In the genomic region with DNA sequence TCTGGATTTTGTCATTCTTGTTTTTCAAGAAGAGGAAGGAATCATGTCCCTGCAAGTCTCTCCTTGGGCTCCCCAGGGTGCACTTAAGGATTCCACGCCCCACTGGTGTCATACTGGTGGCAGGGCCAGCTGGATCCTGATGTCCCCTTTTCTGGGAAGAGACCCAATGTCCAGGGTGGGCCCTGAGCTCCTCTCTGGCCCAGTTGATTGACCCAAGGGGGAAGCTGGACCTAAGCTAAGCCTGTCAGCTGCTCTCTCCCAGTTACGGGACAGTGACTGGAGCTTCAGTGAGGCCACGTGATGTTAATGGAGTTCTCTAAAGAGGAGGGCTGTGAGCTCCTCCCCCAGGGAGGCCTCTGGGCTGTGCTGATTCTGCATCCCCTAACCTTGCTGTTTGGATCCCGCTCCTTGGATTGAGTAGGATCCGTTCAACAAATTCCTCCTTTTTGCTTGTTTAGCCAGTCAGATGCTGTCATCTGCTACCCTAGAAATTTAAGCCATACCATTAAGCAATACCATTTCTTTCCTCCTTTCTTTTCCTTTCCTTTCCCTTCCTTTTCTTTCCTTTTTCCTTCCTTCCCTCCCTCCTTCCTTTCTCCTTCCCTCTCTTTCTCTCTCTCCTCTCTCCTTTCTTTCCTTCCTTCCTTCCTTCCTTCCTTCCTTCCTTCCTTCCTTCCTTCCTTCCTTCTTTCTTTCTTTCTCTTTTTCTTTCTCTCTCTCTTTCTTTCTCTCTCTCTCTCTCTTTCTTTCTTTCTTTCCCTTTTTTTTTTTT, we compare ENCODE assay signal across 1 cellular context.
TF ChIP-seq lines count a peak whose summit lies in the region.

No MANE protein-coding gene starts in this region.

TF ChIP-seq in GM23338, 12 proteins besides CTCF, POLR2A, EP300 and RAD21:
- TF ChIP-seq, protein P1, sequence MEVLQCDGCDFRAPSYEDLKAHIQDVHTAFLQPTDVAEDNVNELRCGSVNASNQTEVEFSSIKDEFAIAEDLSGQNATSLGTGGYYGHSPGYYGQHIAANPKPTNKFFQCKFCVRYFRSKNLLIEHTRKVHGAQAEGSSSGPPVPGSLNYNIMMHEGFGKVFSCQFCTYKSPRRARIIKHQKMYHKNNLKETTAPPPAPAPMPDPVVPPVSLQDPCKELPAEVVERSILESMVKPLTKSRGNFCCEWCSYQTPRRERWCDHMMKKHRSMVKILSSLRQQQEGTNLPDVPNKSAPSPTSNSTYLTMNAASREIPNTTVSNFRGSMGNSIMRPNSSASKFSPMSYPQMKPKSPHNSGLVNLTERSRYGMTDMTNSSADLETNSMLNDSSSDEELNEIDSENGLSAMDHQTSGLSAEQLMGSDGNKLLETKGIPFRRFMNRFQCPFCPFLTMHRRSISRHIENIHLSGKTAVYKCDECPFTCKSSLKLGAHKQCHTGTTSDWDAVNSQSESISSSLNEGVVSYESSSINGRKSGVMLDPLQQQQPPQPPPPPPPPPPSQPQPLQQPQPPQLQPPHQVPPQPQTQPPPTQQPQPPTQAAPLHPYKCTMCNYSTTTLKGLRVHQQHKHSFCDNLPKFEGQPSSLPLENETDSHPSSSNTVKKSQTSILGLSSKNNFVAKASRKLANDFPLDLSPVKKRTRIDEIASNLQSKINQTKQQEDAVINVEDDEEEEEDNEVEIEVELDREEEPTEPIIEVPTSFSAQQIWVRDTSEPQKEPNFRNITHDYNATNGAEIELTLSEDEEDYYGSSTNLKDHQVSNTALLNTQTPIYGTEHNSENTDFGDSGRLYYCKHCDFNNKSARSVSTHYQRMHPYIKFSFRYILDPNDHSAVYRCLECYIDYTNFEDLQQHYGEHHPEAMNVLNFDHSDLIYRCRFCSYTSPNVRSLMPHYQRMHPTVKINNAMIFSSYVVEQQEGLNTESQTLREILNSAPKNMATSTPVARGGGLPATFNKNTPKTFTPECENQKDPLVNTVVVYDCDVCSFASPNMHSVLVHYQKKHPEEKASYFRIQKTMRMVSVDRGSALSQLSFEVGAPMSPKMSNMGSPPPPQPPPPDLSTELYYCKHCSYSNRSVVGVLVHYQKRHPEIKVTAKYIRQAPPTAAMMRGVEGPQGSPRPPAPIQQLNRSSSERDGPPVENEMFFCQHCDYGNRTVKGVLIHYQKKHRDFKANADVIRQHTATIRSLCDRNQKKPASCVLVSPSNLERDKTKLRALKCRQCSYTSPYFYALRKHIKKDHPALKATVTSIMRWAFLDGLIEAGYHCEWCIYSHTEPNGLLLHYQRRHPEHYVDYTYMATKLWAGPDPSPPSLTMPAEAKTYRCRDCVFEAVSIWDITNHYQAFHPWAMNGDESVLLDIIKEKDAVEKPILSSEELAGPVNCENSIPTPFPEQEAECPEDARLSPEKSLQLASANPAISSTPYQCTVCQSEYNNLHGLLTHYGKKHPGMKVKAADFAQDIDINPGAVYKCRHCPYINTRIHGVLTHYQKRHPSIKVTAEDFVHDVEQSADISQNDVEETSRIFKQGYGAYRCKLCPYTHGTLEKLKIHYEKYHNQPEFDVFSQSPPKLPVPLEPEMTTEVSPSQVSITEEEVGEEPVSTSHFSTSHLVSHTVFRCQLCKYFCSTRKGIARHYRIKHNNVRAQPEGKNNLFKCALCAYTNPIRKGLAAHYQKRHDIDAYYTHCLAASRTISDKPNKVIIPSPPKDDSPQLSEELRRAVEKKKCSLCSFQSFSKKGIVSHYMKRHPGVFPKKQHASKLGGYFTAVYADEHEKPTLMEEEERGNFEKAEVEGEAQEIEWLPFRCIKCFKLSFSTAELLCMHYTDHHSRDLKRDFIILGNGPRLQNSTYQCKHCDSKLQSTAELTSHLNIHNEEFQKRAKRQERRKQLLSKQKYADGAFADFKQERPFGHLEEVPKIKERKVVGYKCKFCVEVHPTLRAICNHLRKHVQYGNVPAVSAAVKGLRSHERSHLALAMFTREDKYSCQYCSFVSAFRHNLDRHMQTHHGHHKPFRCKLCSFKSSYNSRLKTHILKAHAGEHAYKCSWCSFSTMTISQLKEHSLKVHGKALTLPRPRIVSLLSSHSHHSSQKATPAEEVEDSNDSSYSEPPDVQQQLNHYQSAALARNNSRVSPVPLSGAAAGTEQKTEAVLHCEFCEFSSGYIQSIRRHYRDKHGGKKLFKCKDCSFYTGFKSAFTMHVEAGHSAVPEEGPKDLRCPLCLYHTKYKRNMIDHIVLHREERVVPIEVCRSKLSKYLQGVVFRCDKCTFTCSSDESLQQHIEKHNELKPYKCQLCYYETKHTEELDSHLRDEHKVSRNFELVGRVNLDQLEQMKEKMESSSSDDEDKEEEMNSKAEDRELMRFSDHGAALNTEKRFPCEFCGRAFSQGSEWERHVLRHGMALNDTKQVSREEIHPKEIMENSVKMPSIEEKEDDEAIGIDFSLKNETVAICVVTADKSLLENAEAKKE (CRISPR knock-in tag; IDR thresholded peaks at IDR 0.05) = no peak
- no peak for TF ChIP-seq NANOG (IDR thresholded peaks at IDR 0.05; ENCODE audit: borderline replicate concordance)
- no peak for TF ChIP-seq ZNF331 (CRISPR knock-in tag; IDR thresholded peaks at IDR 0.05; ENCODE audit: low read depth)
- TF ChIP-seq ZNF114 (CRISPR knock-in tag; IDR thresholded peaks at IDR 0.05) = no peak
- no peak for TF ChIP-seq EZH2 (IDR thresholded peaks at IDR 0.05; ENCODE audit: low read depth, unreplicated experiment)
- no peak for TF ChIP-seq CREB1 (CRISPR knock-in tag; IDR thresholded peaks at IDR 0.05; ENCODE audit: low read depth)
- no peak for TF ChIP-seq STAT1 (IDR thresholded peaks at IDR 0.05; ENCODE audit: unreplicated experiment)
- no peak for TF ChIP-seq POLR2AphosphoS5 (IDR thresholded peaks at IDR 0.05; ENCODE audit: low read depth)
- TF ChIP-seq, protein P2, sequence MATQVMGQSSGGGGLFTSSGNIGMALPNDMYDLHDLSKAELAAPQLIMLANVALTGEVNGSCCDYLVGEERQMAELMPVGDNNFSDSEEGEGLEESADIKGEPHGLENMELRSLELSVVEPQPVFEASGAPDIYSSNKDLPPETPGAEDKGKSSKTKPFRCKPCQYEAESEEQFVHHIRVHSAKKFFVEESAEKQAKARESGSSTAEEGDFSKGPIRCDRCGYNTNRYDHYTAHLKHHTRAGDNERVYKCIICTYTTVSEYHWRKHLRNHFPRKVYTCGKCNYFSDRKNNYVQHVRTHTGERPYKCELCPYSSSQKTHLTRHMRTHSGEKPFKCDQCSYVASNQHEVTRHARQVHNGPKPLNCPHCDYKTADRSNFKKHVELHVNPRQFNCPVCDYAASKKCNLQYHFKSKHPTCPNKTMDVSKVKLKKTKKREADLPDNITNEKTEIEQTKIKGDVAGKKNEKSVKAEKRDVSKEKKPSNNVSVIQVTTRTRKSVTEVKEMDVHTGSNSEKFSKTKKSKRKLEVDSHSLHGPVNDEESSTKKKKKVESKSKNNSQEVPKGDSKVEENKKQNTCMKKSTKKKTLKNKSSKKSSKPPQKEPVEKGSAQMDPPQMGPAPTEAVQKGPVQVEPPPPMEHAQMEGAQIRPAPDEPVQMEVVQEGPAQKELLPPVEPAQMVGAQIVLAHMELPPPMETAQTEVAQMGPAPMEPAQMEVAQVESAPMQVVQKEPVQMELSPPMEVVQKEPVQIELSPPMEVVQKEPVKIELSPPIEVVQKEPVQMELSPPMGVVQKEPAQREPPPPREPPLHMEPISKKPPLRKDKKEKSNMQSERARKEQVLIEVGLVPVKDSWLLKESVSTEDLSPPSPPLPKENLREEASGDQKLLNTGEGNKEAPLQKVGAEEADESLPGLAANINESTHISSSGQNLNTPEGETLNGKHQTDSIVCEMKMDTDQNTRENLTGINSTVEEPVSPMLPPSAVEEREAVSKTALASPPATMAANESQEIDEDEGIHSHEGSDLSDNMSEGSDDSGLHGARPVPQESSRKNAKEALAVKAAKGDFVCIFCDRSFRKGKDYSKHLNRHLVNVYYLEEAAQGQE (IDR thresholded peaks at IDR 0.05; ENCODE audit: unreplicated experiment) = no peak
- TF ChIP-seq EZH2phosphoT487 (IDR thresholded peaks at IDR 0.05; ENCODE audit: unreplicated experiment) = no peak
- TF ChIP-seq, protein P3, sequence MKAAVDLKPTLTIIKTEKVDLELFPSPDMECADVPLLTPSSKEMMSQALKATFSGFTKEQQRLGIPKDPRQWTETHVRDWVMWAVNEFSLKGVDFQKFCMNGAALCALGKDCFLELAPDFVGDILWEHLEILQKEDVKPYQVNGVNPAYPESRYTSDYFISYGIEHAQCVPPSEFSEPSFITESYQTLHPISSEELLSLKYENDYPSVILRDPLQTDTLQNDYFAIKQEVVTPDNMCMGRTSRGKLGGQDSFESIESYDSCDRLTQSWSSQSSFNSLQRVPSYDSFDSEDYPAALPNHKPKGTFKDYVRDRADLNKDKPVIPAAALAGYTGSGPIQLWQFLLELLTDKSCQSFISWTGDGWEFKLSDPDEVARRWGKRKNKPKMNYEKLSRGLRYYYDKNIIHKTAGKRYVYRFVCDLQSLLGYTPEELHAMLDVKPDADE (IDR thresholded peaks at IDR 0.05) = no peak
- no peak for TF ChIP-seq JUNB (IDR thresholded peaks at IDR 0.05; ENCODE audit: unreplicated experiment)
